In the genomic region with DNA sequence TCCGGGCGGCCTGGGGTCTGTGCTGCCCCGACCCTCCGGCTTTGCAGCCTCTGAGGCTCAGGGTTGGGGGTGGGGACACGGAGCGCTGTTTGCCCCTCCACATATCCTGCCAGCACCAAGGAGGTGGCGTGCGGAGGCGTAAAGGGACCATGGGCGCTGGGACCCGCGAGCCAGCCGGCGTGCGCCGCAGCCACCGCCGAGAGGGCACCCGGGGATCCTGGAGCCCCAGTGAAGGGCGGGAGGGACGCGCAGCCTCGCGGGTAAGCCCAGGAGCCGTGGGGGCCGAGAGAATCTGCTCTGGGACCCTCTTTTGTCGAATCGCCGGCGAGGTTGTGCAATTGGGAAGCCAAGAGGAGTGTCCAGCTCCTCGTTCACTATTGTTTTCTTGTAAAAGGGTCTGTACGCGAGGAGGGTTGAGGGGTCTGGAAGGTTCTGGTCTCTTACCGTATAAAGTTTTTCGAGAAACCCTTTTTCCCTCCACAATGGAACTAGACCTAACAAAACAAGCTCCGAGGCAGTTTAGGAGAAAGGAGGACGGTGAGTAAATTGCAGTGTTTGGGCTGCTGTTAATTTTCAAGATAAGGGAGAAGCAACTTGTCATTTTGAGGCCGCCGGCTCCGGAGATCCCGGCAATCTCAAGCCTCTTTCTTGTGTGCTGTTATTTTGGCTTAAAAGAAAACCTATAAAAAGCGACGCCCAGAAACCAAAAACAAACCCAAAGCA, we compare ENCODE assay signal across 8 cellular contexts. TPM values are rescaled to one million over a fixed set of nuclear protein-coding genes. Genes with fewer than 3 reads are reported as not detected.
DNase-seq lines count a peak whose midpoint lies in the region; ATAC-seq, FAIRE-seq and TF ChIP-seq lines count a peak whose summit lies in the region.

No MANE protein-coding gene starts in this region.

- FAIRE-seq in H1 (lab: Jason Lieb, UNC), result no peak

- H3K9me3 ChIP-seq in SJCRH30 (replicated peaks), result no peaks in the 10 kb centered on the region
- H3K9me3 ChIP-seq in H1 (ENCODE audit: insufficient read depth in 2 of 2, low read depth in 1 of 2, low read length in 1 of 2), result no peaks in the 10 kb centered on the region
- no peaks in the 10 kb centered on the region for H3K9me3 ChIP-seq in lung (ENCODE audit: control insufficient read depth in 2 of 2, insufficient read depth in 1 of 2, low read length in 1 of 2)
- H3K9me3 ChIP-seq in suprapubic skin, result no peaks in the 10 kb centered on the region

- no peaks in the 10 kb centered on the region; the same call in 1 of the 2 replicates for H3K79me1 ChIP-seq in H1 (ENCODE audit: low read depth, low read length)

- CTCF ChIA-PET in activated CD4-positive, alpha-beta T cell treated with anti-CD3 and anti-CD28 coated beads, Interleukin-2, amount 10 ng/mL, durations not matched to agents 7 days and 5 days (lab: Charles Lee), result no interaction called here
- CTCF ChIA-PET in H1 (lab: Charles Lee; ENCODE audit: partially characterized antibody), result interaction anchor here (0.9 to 1.8 kb wide), 3 partner anchors 31 to 131 kb away, joined by 3 to 5 read pairs (median 3); no protein-coding TSS in a partner anchor

- H3K4me3 ChIP-seq in SJCRH30, result peak overlapping the region; percentile 81
- H3K4me3 ChIP-seq in H1 (ENCODE audit: extremely low read depth in 1 of 4, insufficient read depth in 2 of 4, low read depth in 3 of 4, low read length in 4 of 4), result peak overlapping the region; percentile 68 to 85 (median 73)
- peak overlapping the region; percentile 74 for H3K4me3 ChIP-seq in lung
- peak overlapping the region; percentile 92 for H3K4me3 ChIP-seq in suprapubic skin

- H3K79me2 ChIP-seq in H1 (ENCODE audit: control insufficient read depth in 1 of 2, insufficient read depth in 2 of 2, low read length in 2 of 2), result peaks cover 0 to 15% of the 10 kb centered on the region in 2 experiments; a peak in 1 of 4 replicates

- H3K4me1 ChIP-seq in SJCRH30 (no peaks in the 10 kb centered on the region), H1 (replicated peaks in 1 of 4; ENCODE audit: control insufficient read depth in 3 of 4, insufficient read depth in 4 of 4, low read length in 3 of 4) (peaks cover 0 to 6% (median 0%) of the 10 kb centered on the region in 4 experiments; a peak in 2 of 7 replicates), lung (ENCODE audit: control insufficient read depth in 2 of 2, insufficient read depth in 2 of 2, low read length in 2 of 2) (peaks cover under 1 to 16% of the 10 kb centered on the region in 2 donors), suprapubic skin (peaks cover 11% of the 10 kb centered on the region)

- no peak overlapping the region for H3K23ac ChIP-seq in H1 (ENCODE audit: insufficient read length)

- H3K4me3 Mint-ChIP-seq in activated CD4-positive, alpha-beta T cell treated with anti-CD3 and anti-CD28 coated beads, Interleukin-2, amount 10 ng/mL, durations not matched to agents 7 days and 5 days, result peak overlapping the region; percentile 66

- TF ChIP-seq CTCF in H1 (IDR thresholded peaks at IDR 0.05; ENCODE audit: control extremely low read depth in 1 of 3, insufficient read depth in 1 of 3, low read depth in 1 of 3, low read length in 3 of 3) (no peak), lung (IDR thresholded peaks at IDR 0.05; ENCODE audit: control extremely low read depth, extremely low read depth) (no peak), suprapubic skin (IDR thresholded peaks at IDR 0.05) (no peak)

- peak overlapping the region; percentile 91; the same call in 1 of the 2 replicates for H4K8ac ChIP-seq in H1 (ENCODE audit: extremely low read depth, insufficient read depth, low read length)

- 0 out of 2 replicates have a peak overlapping the region, but pooled peaks have one; percentile 72 for H2BK12ac ChIP-seq in H1 (ENCODE audit: low read depth, low read length)

- H4K20me1 ChIP-seq in H1 (replicated peaks in 1 of 2; ENCODE audit: control insufficient read depth in 1 of 2, insufficient read depth in 2 of 2, low read length in 2 of 2), result peaks cover 0 to 3% of the 10 kb centered on the region in 2 experiments

- peak; percentile 7 for DNase-seq in activated CD4-positive, alpha-beta T cell treated with anti-CD3 and anti-CD28 coated beads, Interleukin-2, amount 10 ng/mL, durations not matched to agents 7 days and 5 days
- no peak for DNase-seq in activated CD4-positive, alpha-beta T cell treated with anti-CD3 and anti-CD28 coated beads for 4 hours
- DNase-seq in SJCRH30, result peak; percentile 66 to 73
- peak in 1 of 2 experiments; percentile 77 for DNase-seq in H1 (ENCODE audit: low read depth in 1 of 2, low spot score in 2 of 2)
- DNase-seq in lung (ENCODE audit: low spot score), result peak; percentile 29
- DNase-seq in suprapubic skin (ENCODE audit: low spot score in 2 of 2), result peak in 1 of 2 donors; percentile 61
- DNase-seq in T-helper 9 cell, result no peak

- peak overlapping the region; percentile 41; the same call in 1 of the 2 replicates for H2BK5ac ChIP-seq in H1 (ENCODE audit: low read depth, low read length)

- TF ChIP-seq POLR2A in H1 (IDR thresholded peaks at IDR 0.05; ENCODE audit: control extremely low read depth in 1 of 2, low read depth in 2 of 2, low read length in 2 of 2), result peak in 1 of 2 experiments; percentile 48; a peak in 1 of 3 replicates
- TF ChIP-seq POLR2A in suprapubic skin (IDR thresholded peaks at IDR 0.05), result no peak

- H4K5ac ChIP-seq in H1 (ENCODE audit: insufficient read length, low read depth, low read length), result no peak overlapping the region

- POLR2A ChIA-PET in activated CD4-positive, alpha-beta T cell treated with anti-CD3 and anti-CD28 coated beads, Interleukin-2, amount 10 ng/mL, durations not matched to agents 7 days and 5 days (lab: Charles Lee), result no interaction called here
- POLR2A ChIA-PET in H1 (lab: Charles Lee; ENCODE audit: partially characterized antibody), result interaction anchor here (2.3 to 2.6 kb wide), 2 partner anchors 11 to 110 kb away, joined by 6 to 10 read pairs; no protein-coding TSS in a partner anchor

- H4K91ac ChIP-seq in H1 (replicated peaks; ENCODE audit: insufficient read length, low read length), result peak overlapping the region; percentile 16

- no peak overlapping the region for H2BK20ac ChIP-seq in H1 (ENCODE audit: low read length)

- H3K27me3 Mint-ChIP-seq in activated CD4-positive, alpha-beta T cell treated with anti-CD3 and anti-CD28 coated beads, Interleukin-2, amount 10 ng/mL, durations not matched to agents 7 days and 5 days, result peaks cover 70% of the 10 kb centered on the region

- WGBS in H1 (ENCODE audit: extremely low coverage in 1 of 2, insufficient coverage in 1 of 2, insufficient read length in 1 of 2, insufficient replicate concordance in 2 of 2, low coverage in 1 of 2, low lambda C conversion rate in 2 of 2, missing lambda C conversion rate in 1 of 2), 2 experiments, result 1% methylated on average over 37 of the region's 43 CpGs; no CpG with 5 or more reads in 1 of the 2 experiments
- WGBS in lung, 2 donors, result 0% methylated on average over 41 to 43 of the region's 43 CpGs
- 0% methylated on average over 13 of the region's 43 CpGs for WGBS in suprapubic skin

- no peak for TF ChIP-seq RAD21 in H1 (IDR thresholded peaks at IDR 0.05 in 1 of 2, conservative IDR thresholded peaks at IDR 0.05 in 1 of 2; ENCODE audit: low read depth in 2 of 2, low read length in 2 of 2)

- no peak overlapping the region for H2BK15ac ChIP-seq in H1 (ENCODE audit: low read length)

- no peak overlapping the region for H3K27ac Mint-ChIP-seq in activated CD4-positive, alpha-beta T cell treated with anti-CD3 and anti-CD28 coated beads, Interleukin-2, amount 10 ng/mL, durations not matched to agents 7 days and 5 days

- H3K18ac ChIP-seq in H1 (ENCODE audit: extremely low read depth, low read length), result peak overlapping the region; percentile 89

- H3K36me3 Mint-ChIP-seq in activated CD4-positive, alpha-beta T cell treated with anti-CD3 and anti-CD28 coated beads, Interleukin-2, amount 10 ng/mL, durations not matched to agents 7 days and 5 days (ENCODE audit: low read depth), result no peaks in the 10 kb centered on the region

- TF ChIP-seq EP300 in H1 (IDR thresholded peaks at IDR 0.05; ENCODE audit: borderline replicate concordance in 1 of 2, low read depth in 2 of 2, low read length in 2 of 2) (no peak), suprapubic skin (IDR thresholded peaks at IDR 0.05) (no peak)

- H3K36me3 ChIP-seq in SJCRH30 (no peaks in the 10 kb centered on the region), H1 (ENCODE audit: control insufficient read depth in 2 of 4, insufficient read depth in 4 of 4, low read length in 3 of 4) (no peaks in the 10 kb centered on the region), lung (ENCODE audit: control insufficient read depth in 2 of 2, insufficient read depth in 2 of 2, low read length in 2 of 2) (no peaks in the 10 kb centered on the region), suprapubic skin (no peaks in the 10 kb centered on the region)

- peak overlapping the region; percentile 59 for H3K56ac ChIP-seq in H1 (replicated peaks; ENCODE audit: insufficient read length, low read depth, low read length)

- ATAC-seq in HG02798 (IDR thresholded peaks at IDR 0.05; ENCODE audit: poor library complexity, unreplicated experiment), result peak; percentile 24
- ATAC-seq in lung (ENCODE audit: insufficient read depth, low FRiP score), result peak; percentile 59

- H3K9me3 Mint-ChIP-seq in activated CD4-positive, alpha-beta T cell treated with anti-CD3 and anti-CD28 coated beads, Interleukin-2, amount 10 ng/mL, durations not matched to agents 7 days and 5 days, result no peaks in the 10 kb centered on the region

- H3K27ac ChIP-seq in SJCRH30, result peak overlapping the region; percentile 61
- H3K27ac ChIP-seq in H1 (ENCODE audit: low read depth, low read length), result no peak overlapping the region
- peak overlapping the region; percentile 76 to 96 for H3K27ac ChIP-seq in lung (ENCODE audit: low read depth in 1 of 2, low read length in 1 of 2)
- peak overlapping the region; percentile 90 for H3K27ac ChIP-seq in suprapubic skin

- H3K23me2 ChIP-seq in H1 (ENCODE audit: low read depth, low read length), result peaks cover 11% of the 10 kb centered on the region

- no peak overlapping the region for H3K4ac ChIP-seq in H1 (replicated peaks; ENCODE audit: insufficient read length, low read depth, low read length)

- H3K4me1 Mint-ChIP-seq in activated CD4-positive, alpha-beta T cell treated with anti-CD3 and anti-CD28 coated beads, Interleukin-2, amount 10 ng/mL, durations not matched to agents 7 days and 5 days, result peaks cover 17% of the 10 kb centered on the region

- H3K27me3 ChIP-seq in SJCRH30 (no peaks in the 10 kb centered on the region), H1 (replicated peaks in 1 of 4; ENCODE audit: control insufficient read depth in 3 of 4, extremely low read depth in 1 of 4, insufficient read depth in 3 of 4, low read length in 3 of 4) (peaks cover 0 to 8% (median 3%) of the 10 kb centered on the region in 4 experiments; a peak in 4 of 7 replicates), lung (ENCODE audit: control insufficient read depth, insufficient read depth) (no peaks in the 10 kb centered on the region), suprapubic skin (no peaks in the 10 kb centered on the region)

- no peak overlapping the region for H2AK5ac ChIP-seq in H1 (ENCODE audit: low read depth, low read length)

- H2BK120ac ChIP-seq in H1 (replicated peaks; ENCODE audit: low read depth, low read length), result no peak overlapping the region

- H2AFZ ChIP-seq in H1 (ENCODE audit: low read length), result peak overlapping the region; percentile 92

- no peak overlapping the region for H3K14ac ChIP-seq in H1 (ENCODE audit: insufficient read length)

- H3K9ac ChIP-seq in H1 (replicated peaks in 1 of 4; ENCODE audit: extremely low read depth in 1 of 4, low read depth in 3 of 4, low read length in 3 of 4), result peak overlapping the region; percentile 46 to 62 (median 61)

- peak overlapping the region; percentile 84 to 86 for H3K4me2 ChIP-seq in H1 (ENCODE audit: insufficient read depth in 1 of 2, low read depth in 2 of 2, low read length in 2 of 2)

RNA-seq across cellular contexts. Expression of a gene that starts 29.9 kb away (rescaled TPM):
- under 1 TPM; 0.07 to 0.08 TPM for total RNA-seq in activated CD4-positive, alpha-beta T cell treated with anti-CD3 and anti-CD28 coated beads, Interleukin-2, amount 10 ng/mL, durations not matched to agents 7 days and 5 days
- 17.1 and 17.6 TPM in 2 replicates for total RNA-seq in SJCRH30 (2014; rRNA removed; shearing (Covaris generic))
- total RNA-seq in H1 (2021; fragmentation: NEBNext Ultra II Directional; extraction: Animal tissue kit (Norgen Biotek cat#: 25700)), result 6.1 and 7.6 TPM in 2 replicates
- 2.6 and 3.3 TPM in 2 replicates for polyA plus RNA-seq in H1 (2011; rRNA removed)
- 4.4 TPM for polyA plus RNA-seq in H1 (2011; cell fraction: cytosol; rRNA removed)
- 4.8 TPM for polyA plus RNA-seq in H1 (2011; cell fraction: nucleus; rRNA removed)
- 3.2 to 6.0 TPM (median 4.5 TPM) in 4 replicates for polyA plus RNA-seq in H1 (2012, experiment 1 of 2)
- polyA plus RNA-seq in H1 (2012, experiment 2 of 2), result 0.77 TPM
- 4.7 TPM for polyA plus RNA-seq in H1 (2013, experiment 1 of 2)
- 4.1 TPM for polyA plus RNA-seq in H1 (2013, experiment 2 of 2)
- 3.9 and 5.4 TPM in 2 replicates for polyA minus RNA-seq in H1 (2011; rRNA and poly(A)+ RNA removed)
- 9.9 TPM for polyA minus RNA-seq in H1 (2011; cell fraction: cytosol; rRNA and poly(A)+ RNA removed)
- 10.3 TPM for polyA minus RNA-seq in H1 (2011; cell fraction: nucleus; rRNA and poly(A)+ RNA removed)
- total RNA-seq in lung, result 10 to 100 TPM; 18.5 to 21.7 TPM
- 10 to 100 TPM; 13.6 to 22.9 TPM for polyA plus RNA-seq in lung
- total RNA-seq in suprapubic skin, result 10 to 100 TPM; 13.1 to 48.0 (median 20.6) TPM

Comparison
In these comparisons a context has a peak if more than half of its experiments do, and no peak if none do; other contexts are left out.
1. DNase-seq: peak in activated CD4-positive, alpha-beta T cell treated with anti-CD3 and anti-CD28 coated beads, Interleukin-2, amount 10 ng/mL, durations not matched to agents 7 days and 5 days (single experiment), SJCRH30 (2 of 2) and lung (single experiment); none in activated CD4-positive, alpha-beta T cell treated with anti-CD3 and anti-CD28 coated beads for 4 hours (0 of 2) and T-helper 9 cell (single experiment).
2. Peak in every context shown above with its lines, with median percentiles within 50 percentile points of each other: H3K4me3 ChIP-seq.